ENCODE assay signal across 24 cellular contexts in the genomic region with DNA sequence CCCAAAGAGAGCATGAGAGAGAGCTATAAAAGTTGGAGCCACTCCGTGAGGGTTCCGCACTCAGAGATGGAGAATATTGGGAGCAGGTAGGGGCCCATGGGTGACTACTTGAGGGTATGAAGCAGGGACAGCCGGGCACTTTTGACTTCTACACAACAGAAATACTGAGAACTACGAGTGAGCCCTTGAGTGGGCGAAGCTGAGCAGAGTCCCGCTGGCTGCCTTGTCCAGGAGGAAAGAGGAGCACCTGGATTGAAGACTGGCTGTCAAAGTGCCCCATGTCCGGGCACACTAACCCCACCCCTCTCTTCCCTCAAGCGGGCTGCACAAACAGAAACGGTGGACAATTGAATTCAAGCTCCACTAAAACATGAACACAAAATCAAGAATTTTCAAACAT. TPM values are rescaled to one million over a fixed set of nuclear protein-coding genes. Genes with fewer than 3 reads are reported as not detected.
DNase-seq lines count a peak whose midpoint lies in the region; ATAC-seq and TF ChIP-seq lines count a peak whose summit lies in the region.
"Had no signal": no experiment of that assay in that cellular context is flagged by ENCODE, and none has a peak within 500 bp of the region (broad histone marks: within the 10 kb centered on the region; RNA-seq: fewer than 3 reads in every experiment).

No MANE protein-coding gene starts in this region.

- H3K27me3 Mint-ChIP-seq in CD4-positive, CD25-positive, alpha-beta regulatory T cell, result no peaks in the 10 kb centered on the region
- no peaks in the 10 kb centered on the region for H3K27me3 Mint-ChIP-seq in CD8-positive, alpha-beta T cell (ENCODE audit: low read depth)
- H3K27me3 Mint-ChIP-seq in activated T-cell treated with anti-CD3 and anti-CD28 coated beads, Interleukin-2, amount 50 U/mL, for 4 hours (ENCODE audit: low read depth), result no peaks in the 10 kb centered on the region
- no peaks in the 10 kb centered on the region for H3K27me3 Mint-ChIP-seq in immature natural killer cell (ENCODE audit: low read depth in 3 of 3)
- no peaks in the 10 kb centered on the region for H3K27me3 Mint-ChIP-seq in nephron progenitor cell (ENCODE audit: low read depth, poor library complexity)

- peak overlapping the region; percentile 78 to 92 (median 84) for H3K4me3 Mint-ChIP-seq in CD4-positive, CD25-positive, alpha-beta regulatory T cell
- H3K4me3 Mint-ChIP-seq in CD8-positive, alpha-beta T cell, result peak overlapping the region; percentile 75
- peak overlapping the region; percentile 77 for H3K4me3 Mint-ChIP-seq in activated T-cell treated with anti-CD3 and anti-CD28 coated beads, Interleukin-2, amount 50 U/mL, for 4 hours
- H3K4me3 Mint-ChIP-seq in immature natural killer cell, result peak overlapping the region; percentile 22 to 67 (median 51)
- H3K4me3 Mint-ChIP-seq in nephron progenitor cell, result no peak overlapping the region
- H3K4me3 Mint-ChIP-seq: type B pancreatic cell, WTC11 had no signal

- ATAC-seq in CD4-positive, CD25-positive, alpha-beta regulatory T cell (ENCODE audit: low read depth in 2 of 2), result no peak
- no peak for ATAC-seq in CD8-positive, alpha-beta T cell
- ATAC-seq in activated T-cell treated with anti-CD3 and anti-CD28 coated beads, Interleukin-2, amount 50 U/mL, for 4 hours, result peak in 1 of 2 donors; percentile 7
- ATAC-seq: pancreas, right lobe of liver, WTC11 had no signal

- no peaks in the 10 kb centered on the region for H3K9me3 Mint-ChIP-seq in CD4-positive, CD25-positive, alpha-beta regulatory T cell
- H3K9me3 Mint-ChIP-seq in CD8-positive, alpha-beta T cell, result no peaks in the 10 kb centered on the region
- no peaks in the 10 kb centered on the region for H3K9me3 Mint-ChIP-seq in activated T-cell treated with anti-CD3 and anti-CD28 coated beads, Interleukin-2, amount 50 U/mL, for 4 hours
- H3K9me3 Mint-ChIP-seq in immature natural killer cell (no peaks in the 10 kb centered on the region), nephron progenitor cell (no peaks in the 10 kb centered on the region)
- H3K9me3 Mint-ChIP-seq: type B pancreatic cell, WTC11 had no signal

- intact Hi-C loops in CD8-positive, alpha-beta T cell (cut with DNase I, micrococcal nuclease), result loop anchor here in 1 of 2 experiments (1.0 to 2.0 kb wide), 2 partner anchors 8 to 15 kb away; no protein-coding TSS in a partner anchor

- POLR2A ChIA-PET in CD8-positive, alpha-beta T cell (lab: Charles Lee), result interaction anchor here (0.8 to 12.5 kb wide), 5 partner anchors 9 to 32 kb away, joined by 3 to 183 read pairs (median 14); no protein-coding TSS in a partner anchor

- H3K36me3 ChIP-seq in CD4-positive, CD25-positive, alpha-beta regulatory T cell (ENCODE audit: control insufficient read depth, insufficient read depth, low read length), result peaks cover 14% of the 10 kb centered on the region
- H3K36me3 ChIP-seq in CD8-positive, alpha-beta T cell (ENCODE audit: insufficient read depth, low read length), result no peaks in the 10 kb centered on the region
- H3K36me3 ChIP-seq: pancreas, right lobe of liver had no signal

- H3K4me3 ChIP-seq in CD4-positive, CD25-positive, alpha-beta regulatory T cell (ENCODE audit: low read depth, low read length), result peak overlapping the region; percentile 83
- H3K4me3 ChIP-seq in CD8-positive, alpha-beta T cell (ENCODE audit: low read depth, low read length), result peak overlapping the region; percentile 25
- H3K4me3 ChIP-seq: GM23248, pancreas, right lobe of liver had no signal

- H3K27me3 ChIP-seq in CD4-positive, CD25-positive, alpha-beta regulatory T cell (ENCODE audit: control insufficient read depth, insufficient read depth, low read length), result no peaks in the 10 kb centered on the region
- H3K27me3 ChIP-seq in CD8-positive, alpha-beta T cell (ENCODE audit: insufficient read depth, low read length), result no peaks in the 10 kb centered on the region
- H3K27me3 ChIP-seq: right lobe of liver had no signal

- H3K4me1 ChIP-seq in CD4-positive, CD25-positive, alpha-beta regulatory T cell (ENCODE audit: control insufficient read depth, insufficient read depth, low read length, poor library complexity, severe bottlenecking), result peaks cover 94% of the 10 kb centered on the region
- H3K4me1 ChIP-seq in CD8-positive, alpha-beta T cell (ENCODE audit: insufficient read depth, low read length), result peaks cover 92% of the 10 kb centered on the region
- H3K4me1 ChIP-seq: pancreas, right lobe of liver had no signal

- H3K4me1 Mint-ChIP-seq in CD4-positive, CD25-positive, alpha-beta regulatory T cell, result peaks cover 53 to 94% (median 80%) of the 10 kb centered on the region in 4 donors
- peaks cover 92% of the 10 kb centered on the region for H3K4me1 Mint-ChIP-seq in CD8-positive, alpha-beta T cell (ENCODE audit: low read depth)
- H3K4me1 Mint-ChIP-seq in activated T-cell treated with anti-CD3 and anti-CD28 coated beads, Interleukin-2, amount 50 U/mL, for 4 hours (ENCODE audit: low read depth), result peaks cover 89% of the 10 kb centered on the region
- H3K4me1 Mint-ChIP-seq in immature natural killer cell (peaks cover 74 to 95% of the 10 kb centered on the region in 2 donors), nephron progenitor cell (no peaks in the 10 kb centered on the region)
- H3K4me1 Mint-ChIP-seq: WTC11 had no signal

- H3K27ac ChIP-seq in CD4-positive, CD25-positive, alpha-beta regulatory T cell (ENCODE audit: insufficient read depth, low read length, poor library complexity, severe bottlenecking), result peak overlapping the region; percentile 84
- H3K27ac ChIP-seq in CD8-positive, alpha-beta T cell (ENCODE audit: low read depth, low read length), result peak overlapping the region; percentile 51
- H3K27ac ChIP-seq: epithelial cell of prostate, GM23248, pancreas, right lobe of liver had no signal

- no peak for DNase-seq in CD4-positive, CD25-positive, alpha-beta regulatory T cell
- no peak for DNase-seq in CD8-positive, alpha-beta T cell
- DNase-seq in activated T-cell treated with anti-CD3 and anti-CD28 coated beads, Interleukin-2, amount 50 U/mL, for 4 hours, result no peak
- DNase-seq in immature natural killer cell (no peak), LoVo (ENCODE audit: low spot score) (no peak), nephron progenitor cell (no peak), UCSD-AML1 (lab: John Stamatoyannopoulos, UW; ENCODE audit: unreplicated experiment) (no peak)
- DNase-seq: activated CD8-positive, alpha-beta memory T cell treated with anti-CD3 and anti-CD28 coated beads, Interleukin-2, amount 50 U/mL, for 48 hours; foreskin melanocyte; GM23248; hypothalamus; KG1; kidney; mammary epithelial cell; NCI-H1048; NCI-H2081 treated with DMSO at 0.1 percent for 48 hours; NCI-H524 treated with DMSO at 0.1 percent for 48 hours; pancreas; right lobe of liver had no signal

- H3K9me3 ChIP-seq in CD4-positive, CD25-positive, alpha-beta regulatory T cell (ENCODE audit: control insufficient read depth in 2 of 2, low read length in 2 of 2), result no peaks in the 10 kb centered on the region
- no peaks in the 10 kb centered on the region for H3K9me3 ChIP-seq in CD8-positive, alpha-beta T cell (ENCODE audit: low read length)
- H3K9me3 ChIP-seq: pancreas, right lobe of liver had no signal

- peaks cover 34% of the 10 kb centered on the region for H3K36me3 Mint-ChIP-seq in CD4-positive, CD25-positive, alpha-beta regulatory T cell
- H3K36me3 Mint-ChIP-seq in CD8-positive, alpha-beta T cell, result peaks cover 32% of the 10 kb centered on the region
- peaks cover 3% of the 10 kb centered on the region for H3K36me3 Mint-ChIP-seq in activated T-cell treated with anti-CD3 and anti-CD28 coated beads, Interleukin-2, amount 50 U/mL, for 4 hours (ENCODE audit: insufficient read depth)
- H3K36me3 Mint-ChIP-seq in immature natural killer cell (peaks cover 0 to 12% (median 4%) of the 10 kb centered on the region in 3 donors), nephron progenitor cell (ENCODE audit: low read depth) (no peaks in the 10 kb centered on the region)
- H3K36me3 Mint-ChIP-seq: type B pancreatic cell, WTC11 had no signal

- H3K27ac Mint-ChIP-seq in CD4-positive, CD25-positive, alpha-beta regulatory T cell, result peak overlapping the region; percentile 93 to 100 (median 96)
- H3K27ac Mint-ChIP-seq in CD8-positive, alpha-beta T cell, result peak overlapping the region; percentile 97
- H3K27ac Mint-ChIP-seq in immature natural killer cell (peak overlapping the region; percentile 71 to 90 (median 84)), nephron progenitor cell (no peak overlapping the region)
- H3K27ac Mint-ChIP-seq: type B pancreatic cell, WTC11 had no signal

- TF ChIP-seq CTCF in CD8-positive, alpha-beta T cell (IDR thresholded peaks at IDR 0.05), result no peak
- no peak for TF ChIP-seq CTCF in nephron progenitor cell (IDR thresholded peaks at IDR 0.05)

- CTCF ChIA-PET in CD8-positive, alpha-beta T cell (lab: Charles Lee), result interaction anchor here (2.1 to 14.3 kb wide), 7 partner anchors 8 to 98 kb away, joined by 7 to 127 read pairs (median 13); no protein-coding TSS in a partner anchor

RNA-seq across cellular contexts. Expression of a gene that starts 33.6 kb away (rescaled TPM):
- total RNA-seq in CD4-positive, CD25-positive, alpha-beta regulatory T cell, result 639 TPM
- 100 to 1,000 TPM; 197 to 254 (median 226) TPM for polyA plus RNA-seq in CD4-positive, CD25-positive, alpha-beta regulatory T cell
- total RNA-seq in CD8-positive, alpha-beta T cell, result 100 to 1,000 TPM; 250 to 257 TPM
- total RNA-seq in activated T-cell treated with anti-CD3 and anti-CD28 coated beads, Interleukin-2, amount 50 U/mL, for 4 hours, result 10 to 100 TPM; 33.4 to 39.0 (median 37.9) TPM
- 100 to 1,000 TPM in 1 of 3 donors, 10 to 100 TPM in 2; 50.6 to 205 (median 80.2) TPM for polyA plus RNA-seq in immature natural killer cell
- total RNA-seq: dermis microvascular lymphatic vessel endothelial cell, GM23248, myocyte had no signal

Comparison
In these comparisons a context has a peak if more than half of its experiments do, and no peak if none do; other contexts are left out.
1. RNA of a gene that starts 33.6 kb away (total RNA-seq): 639 TPM in CD4-positive, CD25-positive, alpha-beta regulatory T cell (single experiment) and 250 to 257 TPM in CD8-positive, alpha-beta T cell; 33.4 to 39.0 TPM in activated T-cell treated with anti-CD3 and anti-CD28 coated beads, Interleukin-2, amount 50 U/mL, for 4 hours; every median in the first group is over 4 times any median in the second.